16 cellular contexts compared by ENCODE assay signal in the genomic region with DNA sequence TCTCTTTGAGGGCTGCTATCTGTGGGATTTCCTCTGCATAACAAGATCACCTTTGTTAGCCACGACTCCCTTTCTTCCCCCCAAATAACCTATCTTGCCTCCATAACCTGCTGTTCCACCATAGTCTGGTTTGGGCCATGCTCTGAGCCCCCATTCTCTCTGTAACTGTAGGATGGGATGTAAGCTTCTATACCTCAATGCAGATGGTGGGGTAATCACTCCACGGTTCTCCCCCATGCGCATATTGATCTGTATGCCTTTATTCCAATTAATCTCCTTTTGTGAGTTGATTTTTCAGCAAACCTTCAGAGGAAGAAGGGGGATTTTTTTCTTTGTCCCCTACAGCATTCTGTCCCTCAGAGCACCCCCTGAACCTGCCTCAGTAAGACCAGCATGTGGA.
"Had no signal": no experiment of that assay in that cellular context is flagged by ENCODE, and none has a peak within 500 bp of the region (broad histone marks: within the 10 kb centered on the region; RNA-seq: fewer than 3 reads in every experiment).

No MANE protein-coding gene starts in this region.

- DNase-seq: activated CD4-positive, alpha-beta T cell treated with anti-CD3 and anti-CD28 coated beads, Interleukin-2, amount 50 U/mL, for 4 hours; activated CD4-positive, CD25-positive, alpha-beta regulatory T cell treated with anti-CD3 and anti-CD28 coated beads, Interleukin-2, amount 50 U/mL, for 72 hours; activated naive CD4-positive, alpha-beta T cell treated with anti-CD3 and anti-CD28 coated beads for 36 hours; activated T-cell treated with anti-CD3 and anti-CD28 coated beads, Interleukin-2, amount 50 U/mL, for 4 hours; body of pancreas; midbrain; nephron progenitor cell; stimulated activated CD4-positive, alpha-beta T cell treated with anti-CD3 and anti-CD28 coated beads, Interleukin-12 subunit alpha, Interleukin-12 subunit beta, amount 100 ng/mL, for 4 hours; stimulated activated CD4-positive, alpha-beta T cell treated with anti-CD3 and anti-CD28 coated beads, Interleukin-1b, Interleukin-23, amount 100 ng/mL, for 48 hours; stimulated activated CD8-positive, alpha-beta memory T cell treated with anti-CD3 and anti-CD28 coated beads, Interleukin-4, amount 100 ng/mL, for 48 hours; stimulated activated naive CD4-positive, alpha-beta T cell; thyroid gland had no signal

- H3K27me3 ChIP-seq: body of pancreas, thyroid gland had no signal

- H3K27ac ChIP-seq: body of pancreas, dorsolateral prefrontal cortex, gastroesophageal sphincter, heart left ventricle, left lung, thyroid gland had no signal

- H3K9me3 ChIP-seq: body of pancreas, gastroesophageal sphincter, heart left ventricle, left lung, thyroid gland had no signal

- H3K4me1 ChIP-seq: gastroesophageal sphincter had no signal

- ATAC-seq: activated T-cell treated with anti-CD3 and anti-CD28 coated beads, Interleukin-2, amount 50 U/mL, for 4 hours; body of pancreas; left lung had no signal

- H3K4me3 ChIP-seq: body of pancreas, dorsolateral prefrontal cortex, gastroesophageal sphincter, heart left ventricle, left lung, thyroid gland had no signal

- H3K36me3 ChIP-seq: gastroesophageal sphincter, heart left ventricle, left lung, thyroid gland had no signal
